In genomic region chr5:171428168-171428658, GRCh38 we compare ENCODE assay signal across 17 cellular contexts. TPM values are rescaled to one million over a fixed set of nuclear protein-coding genes. Genes with fewer than 3 reads are reported as not detected.
A peak's percentile ranks its signal among the peaks of the same experiment; 100 is the strongest.
DNase-seq lines count a peak whose midpoint lies in the region; ATAC-seq and TF ChIP-seq lines count a peak whose summit lies in the region.
"Had no signal": no experiment of that assay in that cellular context is flagged by ENCODE, and none has a peak within 500 bp of the region (broad histone marks: within the 10 kb centered on the region; RNA-seq: fewer than 3 reads in every experiment).

No MANE protein-coding gene starts in this region.

- H3K4me3 Mint-ChIP-seq in activated T-cell treated with anti-CD3 and anti-CD28 coated beads, Interleukin-2, amount 50 U/mL, for 24 hours, result no peak overlapping the region
- no peak overlapping the region for H3K4me3 Mint-ChIP-seq in activated T-cell treated with anti-CD3 and anti-CD28 coated beads, Interleukin-2, amount 50 U/mL, for 4 hours

- CTCF ChIA-PET in HEK293 (lab: Yijun Ruan, JAX), result interaction anchor here (1.8 kb wide), 1 partner anchor 178 kb away, joined by 4 read pairs; no protein-coding TSS in a partner anchor

- DNase-seq in activated T-cell treated with anti-CD3 and anti-CD28 coated beads, Interleukin-2, amount 50 U/mL, for 24 hours, result no peak
- no peak for DNase-seq in activated T-cell treated with anti-CD3 and anti-CD28 coated beads, Interleukin-2, amount 50 U/mL, for 4 hours
- DNase-seq in lower lobe of right lung (peak; percentile 19), stomach (peak; percentile 17), SKM-1 treated with dmso at 0.1 percent for 144 hours (lab: John Stamatoyannopoulos, UW; ENCODE audit: unreplicated experiment) (no peak), ureter (ENCODE audit: low spot score) (no peak)
- DNase-seq: NCI-H1092 treated with DMSO at 0.1 percent for 48 hours, NCI-H1694, NCI-H2107, PC-3 had no signal

- no peak for TF ChIP-seq CTCF in HEK293 (tag by site-specific recombination; IDR thresholded peaks at IDR 0.05)
- TF ChIP-seq CTCF in lower lobe of right lung (IDR thresholded peaks at IDR 0.05), result no peak
- no peak for TF ChIP-seq CTCF in stomach (IDR thresholded peaks at IDR 0.05)

- H3K27ac ChIP-seq in HEK293 (ENCODE audit: extremely low read depth, low read depth, low read length) (no peak overlapping the region), lower lobe of right lung (no peak overlapping the region), stomach (no peak overlapping the region)
- H3K27ac ChIP-seq: 22Rv1, BLaER1, KMS-11 had no signal

- H3K36me3 ChIP-seq in HEK293 (ENCODE audit: control insufficient read depth in 2 of 2, insufficient read depth in 1 of 2, low read length in 2 of 2), result no peaks in the 10 kb centered on the region
- H3K36me3 ChIP-seq in lower lobe of right lung, result no peaks in the 10 kb centered on the region
- no peaks in the 10 kb centered on the region for H3K36me3 ChIP-seq in stomach
- H3K36me3 ChIP-seq: BLaER1 had no signal

- no peak for TF ChIP-seq POLR2A in stomach (IDR thresholded peaks at IDR 0.05)

- H3K4me3 ChIP-seq in HEK293 (ENCODE audit: low read depth, low read length) (no peak overlapping the region), lower lobe of right lung (no peak overlapping the region), stomach (no peak overlapping the region)
- H3K4me3 ChIP-seq: BLaER1 had no signal

- peaks cover 11% of the 10 kb centered on the region for H3K27me3 Mint-ChIP-seq in activated T-cell treated with anti-CD3 and anti-CD28 coated beads, Interleukin-2, amount 50 U/mL, for 24 hours
- H3K27me3 Mint-ChIP-seq in activated T-cell treated with anti-CD3 and anti-CD28 coated beads, Interleukin-2, amount 50 U/mL, for 4 hours (ENCODE audit: low read depth), result peaks cover 1% of the 10 kb centered on the region

- peak overlapping the region; percentile 29 for H3K27ac Mint-ChIP-seq in activated T-cell treated with anti-CD3 and anti-CD28 coated beads, Interleukin-2, amount 50 U/mL, for 24 hours

- no peaks in the 10 kb centered on the region for H3K27me3 ChIP-seq in lower lobe of right lung (ENCODE audit: low read depth)
- H3K27me3 ChIP-seq in stomach, result no peaks in the 10 kb centered on the region

- no peak for ATAC-seq in activated T-cell treated with anti-CD3 and anti-CD28 coated beads, Interleukin-2, amount 50 U/mL, for 4 hours
- no peak for ATAC-seq in lower lobe of right lung
- ATAC-seq in GM21367 (IDR thresholded peaks at IDR 0.05; ENCODE audit: unreplicated experiment), result no peak
- ATAC-seq: HepG2, PC-3 had no signal

- H3K4me1 ChIP-seq in HEK293 (ENCODE audit: control insufficient read depth, insufficient read depth, low read length), result no peaks in the 10 kb centered on the region
- no peaks in the 10 kb centered on the region for H3K4me1 ChIP-seq in lower lobe of right lung
- no peaks in the 10 kb centered on the region for H3K4me1 ChIP-seq in stomach
- H3K4me1 ChIP-seq: BLaER1 had no signal

- H3K4me1 Mint-ChIP-seq in activated T-cell treated with anti-CD3 and anti-CD28 coated beads, Interleukin-2, amount 50 U/mL, for 24 hours (ENCODE audit: low read depth), result no peaks in the 10 kb centered on the region
- no peaks in the 10 kb centered on the region for H3K4me1 Mint-ChIP-seq in activated T-cell treated with anti-CD3 and anti-CD28 coated beads, Interleukin-2, amount 50 U/mL, for 4 hours (ENCODE audit: low read depth)

- intact Hi-C loops in lower lobe of right lung (cut with DNase I) (no loop called here), stomach (cut with DNase I; ENCODE audit: low total_unique reads) (loop anchor here (10.0 kb wide), 1 partner anchor 477 kb away; no protein-coding TSS in a partner anchor)

- POLR2A ChIA-PET in HEK293 (lab: Yijun Ruan, JAX), result no interaction called here

- TF ChIP-seq EP300 in stomach (IDR thresholded peaks at IDR 0.05), result no peak

- H3K9me3 Mint-ChIP-seq in activated T-cell treated with anti-CD3 and anti-CD28 coated beads, Interleukin-2, amount 50 U/mL, for 24 hours, result no peaks in the 10 kb centered on the region
- no peaks in the 10 kb centered on the region for H3K9me3 Mint-ChIP-seq in activated T-cell treated with anti-CD3 and anti-CD28 coated beads, Interleukin-2, amount 50 U/mL, for 4 hours

- no peaks in the 10 kb centered on the region for H3K9me3 ChIP-seq in HEK293 (ENCODE audit: control insufficient read depth, insufficient read depth, low read depth, low read length)
- no peaks in the 10 kb centered on the region for H3K9me3 ChIP-seq in lower lobe of right lung
- H3K9me3 ChIP-seq in stomach, result no peaks in the 10 kb centered on the region
- H3K9me3 ChIP-seq: BLaER1 had no signal

- H3K36me3 Mint-ChIP-seq in activated T-cell treated with anti-CD3 and anti-CD28 coated beads, Interleukin-2, amount 50 U/mL, for 24 hours (ENCODE audit: low read depth), result no peaks in the 10 kb centered on the region
- H3K36me3 Mint-ChIP-seq in activated T-cell treated with anti-CD3 and anti-CD28 coated beads, Interleukin-2, amount 50 U/mL, for 4 hours (ENCODE audit: insufficient read depth), result no peaks in the 10 kb centered on the region

- 87 to 95% (median 92%) methylated on average over 8 of the region's 8 CpGs for WGBS in stomach, 5 donors

TF ChIP-seq in HEK293, 187 proteins besides CTCF, POLR2A, EP300 and RAD21:
- TF ChIP-seq PRDM1 (tag by site-specific recombination; IDR thresholded peaks at IDR 0.05), result no peak
- TF ChIP-seq ZFHX2 (tag by site-specific recombination; conservative IDR thresholded peaks at IDR 0.05), result 0 out of 2 replicates have a peak, but pooled peaks have one; percentile 3
TF ChIP-seq in HEK293: peak in this region for 1.

RNA-seq across cellular contexts. Expression of gene FGF18, which starts 8.8 kb away (rescaled TPM):
- 1 to 10 TPM in 2 of 3 donors, under 1 TPM in 1; 0.37 to 1.3 (median 1.0) TPM for total RNA-seq in activated T-cell treated with anti-CD3 and anti-CD28 coated beads, Interleukin-2, amount 50 U/mL, for 4 hours
- total RNA-seq in lower lobe of right lung (2.0 TPM), stomach (1 to 10 TPM in 1 of 5 donors, under 1 TPM in 1, not detected in 3; 0.37 to 7.1 TPM), ureter (0.81 TPM)
- polyA plus RNA-seq in stomach, result under 1 TPM; 0.37 to 0.68 (median 0.46) TPM
- total RNA-seq: HepG2, MCF 10A had no signal
- polyA plus RNA-seq: HepG2 had no signal

RNA-seq across cellular contexts. Expression of gene NPM1, which starts 40.6 kb away (rescaled TPM):
- total RNA-seq in activated T-cell treated with anti-CD3 and anti-CD28 coated beads, Interleukin-2, amount 50 U/mL, for 4 hours, result 1,000 to 10,000 TPM; 4,555 to 4,927 (median 4,895) TPM
- total RNA-seq in lower lobe of right lung (684 TPM), stomach (100 to 1,000 TPM; 289 to 989 (median 416) TPM), ureter (877 TPM)
- 1,000 to 10,000 TPM; 2,122 to 3,788 (median 2,464) TPM for polyA plus RNA-seq in stomach

Comparison
In these comparisons a context has a peak if more than half of its experiments do, and no peak if none do; other contexts are left out.
1. DNase-seq: peak in lower lobe of right lung (single experiment) and stomach (single experiment); none in activated T-cell treated with anti-CD3 and anti-CD28 coated beads, Interleukin-2, amount 50 U/mL, for 24 hours (single experiment), activated T-cell treated with anti-CD3 and anti-CD28 coated beads, Interleukin-2, amount 50 U/mL, for 4 hours (single experiment), SKM-1 treated with dmso at 0.1 percent for 144 hours (single experiment) and ureter (single experiment).